32 cellular contexts compared by ENCODE assay signal in genomic region chr11:100247701-100248100, GRCh38.
"Had no signal": no experiment of that assay in that cellular context is flagged by ENCODE, and none has a peak within 500 bp of the region (broad histone marks: within the 10 kb centered on the region; RNA-seq: fewer than 3 reads in every experiment).

No MANE protein-coding gene starts in this region.

- FAIRE-seq: endometrium, endothelial cell of umbilical vein had no signal

- H3K4me2 ChIP-seq: hepatocyte had no signal

- H2AFZ ChIP-seq: hepatocyte had no signal

- H3K27me3 ChIP-seq: body of pancreas, cardiac muscle cell, colonic mucosa, gastrocnemius medialis, heart left ventricle, hepatocyte had no signal

- H3K27ac ChIP-seq: body of pancreas, cardiac muscle cell, colonic mucosa, gastrocnemius medialis, heart left ventricle, hepatocyte, WERI-Rb-1 had no signal

- H3K4me3 ChIP-seq: body of pancreas, cardiac muscle cell, colonic mucosa, gastrocnemius medialis, heart left ventricle, hepatocyte had no signal

- H3K9me3 ChIP-seq: body of pancreas, colonic mucosa, gastrocnemius medialis had no signal

- H3K79me2 ChIP-seq: hepatocyte had no signal

- DNase-seq: activated B cell treated with CpG ODN at 0.5 μM for 24 hours; activated CD4-positive, alpha-beta T cell treated with anti-CD3 and anti-CD28 coated beads for 48 hours; activated CD4-positive, alpha-beta T cell treated with anti-CD3 and anti-CD28 coated beads, Interleukin-2, amount 50 U/mL, for 1 hour; activated CD4-positive, alpha-beta T cell treated with anti-CD3 and anti-CD28 coated beads, Interleukin-2, amount 50 U/mL, for 48 hours; activated CD8-positive, alpha-beta memory T cell treated with anti-CD3 and anti-CD28 coated beads for 24 hours; activated CD8-positive, alpha-beta T cell treated with anti-CD3 and anti-CD28 coated beads for 36 hours; activated effector memory CD4-positive, alpha-beta T cell treated with Interleukin-2 at 50 U/mL for 16 hours; activated gamma-delta T cell treated with Interleukin-2 at 50 U/mL for 16 hours; activated naive CD4-positive, alpha-beta T cell treated with anti-CD3 and anti-CD28 coated beads, Interleukin-2, amount 50 U/mL, for 16 hours; activated naive CD4-positive, alpha-beta T cell treated with Interleukin-2 at 50 U/mL for 16 hours; activated T-cell treated with anti-CD3 and anti-CD28 coated beads, Interleukin-2, amount 50 U/mL, for 4 hours; amygdala; aorta; body of pancreas; central memory CD4-positive, alpha-beta T cell; cerebellar nuclear complex; colonic mucosa; effector CD8-positive, alpha-beta T cell; foreskin fibroblast; gastrocnemius medialis; glutamatergic neuron; heart left ventricle; T-helper 17 cell; T1000; WERI-Rb-1 had no signal

- ATAC-seq: activated CD4-positive, CD25-positive, alpha-beta regulatory T cell treated with anti-CD3 and anti-CD28 coated beads, Interleukin-2, amount 50 U/mL, for 24 hours; activated CD8-positive, alpha-beta T cell treated with anti-CD3 and anti-CD28 coated beads for 36 hours; activated T-cell treated with anti-CD3 and anti-CD28 coated beads, Interleukin-2, amount 50 U/mL, for 4 hours; activated T-helper 17 cell treated with anti-CD3 and anti-CD28 coated beads, Interleukin-2, amount 50 U/mL, for 72 hours; body of pancreas; esophagus mucosa; gastrocnemius medialis; heart left ventricle; T-helper 17 cell had no signal

- H3K36me3 ChIP-seq: cardiac muscle cell, colonic mucosa, gastrocnemius medialis, heart left ventricle, WERI-Rb-1 had no signal

- H3K4me1 ChIP-seq: body of pancreas, colonic mucosa, gastrocnemius medialis, heart left ventricle had no signal
